8 cellular contexts compared by ENCODE assay signal in the genomic region with DNA sequence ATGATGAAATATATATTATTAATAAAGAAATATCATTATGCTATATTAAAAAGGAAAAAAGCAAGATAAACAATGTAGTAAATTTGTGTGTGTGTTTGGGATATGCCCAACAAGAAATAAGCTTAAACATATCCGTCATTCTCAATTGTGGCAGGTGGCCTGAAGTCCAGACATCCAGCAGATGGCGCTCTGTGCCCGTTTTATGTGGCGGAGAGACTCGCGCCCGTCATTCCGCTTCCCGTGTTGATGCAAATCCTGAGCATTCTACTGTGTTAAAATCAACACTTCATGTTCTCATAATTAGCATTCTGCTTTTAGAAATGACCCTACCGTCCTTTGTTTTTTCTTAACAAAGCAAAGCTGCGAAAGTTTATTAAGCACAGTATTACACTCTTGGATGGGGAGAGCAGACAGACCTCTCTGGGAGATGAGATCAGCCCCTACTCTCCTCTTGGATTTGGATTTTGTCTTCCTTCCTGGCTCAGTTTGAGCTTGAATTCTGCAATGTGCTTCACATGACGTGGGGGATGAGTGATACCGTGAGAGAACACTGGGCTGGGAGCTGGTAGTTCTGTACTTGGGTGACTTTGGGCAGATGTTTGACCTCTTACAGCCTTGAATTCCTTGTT.
DNase-seq lines count a peak whose midpoint lies in the region; ATAC-seq, FAIRE-seq and TF ChIP-seq lines count a peak whose summit lies in the region.

No MANE protein-coding gene starts in this region.

- H3K9ac ChIP-seq in kidney (ENCODE audit: low read length in 2 of 2): no peak overlapping the region

- intact Hi-C loops in kidney (cut with DNase I): no loop called here

- H3K4me3 ChIP-seq in WI38 (ENCODE audit: low read depth, low read length): no peak overlapping the region; the same call in 1 of the 2 replicates
- H3K4me3 ChIP-seq in cardiac fibroblast (replicated peaks in 1 of 2; ENCODE audit: low read depth in 2 of 2, low read length in 2 of 2): no peak overlapping the region
- H3K4me3 ChIP-seq in kidney (ENCODE audit: low read length in 2 of 2): peak overlapping the region in 1 of 2 donors; percentile 2

- H3K36me3 ChIP-seq in kidney (ENCODE audit: control insufficient read depth in 1 of 2, insufficient read depth in 2 of 2, low read length in 2 of 2): no peaks in the 10 kb centered on the region

- FAIRE-seq in kidney (lab: Jason Lieb, UNC): peak; percentile 56

- no peaks in the 10 kb centered on the region for H3K4me1 ChIP-seq in kidney (ENCODE audit: control insufficient read depth in 1 of 2, insufficient read depth in 1 of 2, low read depth in 1 of 2, low read length in 2 of 2)

- no peak overlapping the region for H3K27ac ChIP-seq in kidney (ENCODE audit: low read depth in 2 of 2, low read length in 2 of 2)

- H3K9me3 ChIP-seq in kidney (ENCODE audit: control insufficient read depth in 1 of 2, low read length in 2 of 2): no peaks in the 10 kb centered on the region

- ATAC-seq in GM18867 (IDR thresholded peaks at IDR 0.05; ENCODE audit: unreplicated experiment): peak; percentile 92
- ATAC-seq in HG03097 (IDR thresholded peaks at IDR 0.05; ENCODE audit: low FRiP score, unreplicated experiment): peak; percentile 74

- DNase-seq in AG08395 (ENCODE audit: low spot score) (peak; percentile 60), NCI-H2107 (lab: John Stamatoyannopoulos, UW) (peak; percentile 66), cardiac fibroblast (ENCODE audit: low read depth in 2 of 2) (peak; percentile 76 to 78), kidney (peak; percentile 73)
- peak; percentile 47 for DNase-seq in stimulated activated CD4-positive, alpha-beta T cell treated with anti-CD3 and anti-CD28 coated beads, Interleukin-2, amount 100 ng/mL, for 4 hours (ENCODE audit: low read depth)

- peak; percentile 67 for TF ChIP-seq CTCF in WI38 (IDR thresholded peaks at IDR 0.05; ENCODE audit: low read depth, low read length)
- peak; percentile 85 for TF ChIP-seq CTCF in cardiac fibroblast (IDR thresholded peaks at IDR 0.05; ENCODE audit: low read depth, low read length)
- peak; percentile 59 for TF ChIP-seq CTCF in kidney (IDR thresholded peaks at IDR 0.05; ENCODE audit: borderline replicate concordance, extremely low read depth, insufficient read depth)
